ENCODE assay signal across 1 cellular context in the genomic region with DNA sequence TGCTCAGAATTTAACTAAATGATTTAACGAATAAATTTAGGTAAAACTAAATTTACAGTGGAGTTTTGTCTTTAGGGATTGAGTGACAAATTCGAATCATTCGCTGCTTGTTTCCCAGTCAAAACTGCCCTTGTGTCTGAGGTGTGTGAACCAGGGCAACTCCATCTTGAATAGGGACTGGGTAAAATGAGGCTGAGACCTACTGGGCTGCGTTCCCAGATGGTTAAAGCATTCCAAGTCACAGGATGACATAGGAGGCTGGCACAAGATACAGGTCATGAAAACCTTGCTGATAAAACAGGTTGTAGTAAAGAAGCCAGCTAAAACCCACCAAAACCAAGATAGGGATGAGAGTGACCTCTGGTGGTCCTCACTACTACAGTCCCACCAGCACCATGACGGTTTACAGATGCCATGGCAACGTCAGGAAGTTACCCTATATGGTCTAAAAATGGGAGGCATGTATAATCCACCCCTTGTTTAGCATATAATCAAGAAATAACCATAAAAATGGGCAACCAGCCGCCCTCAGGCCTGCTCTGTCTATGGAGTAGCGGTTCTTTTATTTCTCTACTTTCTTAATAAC.
A peak's percentile ranks its signal among the peaks of the same experiment; 100 is the strongest.
TF ChIP-seq lines count a peak whose summit lies in the region.

No MANE protein-coding gene starts in this region.

TF ChIP-seq in GM12878, 131 proteins besides CTCF, POLR2A, EP300 and RAD21:
- TF ChIP-seq RFX5 (IDR thresholded peaks at IDR 0.05; ENCODE audit: low read depth, low read length), result no peak
- TF ChIP-seq BHLHE40 (IDR thresholded peaks at IDR 0.05; ENCODE audit: borderline replicate concordance in 1 of 2, low read depth in 2 of 2, low read length in 1 of 2), result no peak
- TF ChIP-seq BMI1 (IDR thresholded peaks at IDR 0.05; ENCODE audit: borderline replicate concordance), result peak; percentile 48; the same call in 1 of the 2 replicates
- TF ChIP-seq PKNOX1 (IDR thresholded peaks at IDR 0.05), result no peak
- TF ChIP-seq SRF (IDR thresholded peaks at IDR 0.05; ENCODE audit: low read depth in 2 of 2, low read length in 2 of 2), result peak; percentile 56 to 87; a peak in 3 of 4 replicates
